8 cellular contexts compared by ENCODE assay signal in the genomic region with DNA sequence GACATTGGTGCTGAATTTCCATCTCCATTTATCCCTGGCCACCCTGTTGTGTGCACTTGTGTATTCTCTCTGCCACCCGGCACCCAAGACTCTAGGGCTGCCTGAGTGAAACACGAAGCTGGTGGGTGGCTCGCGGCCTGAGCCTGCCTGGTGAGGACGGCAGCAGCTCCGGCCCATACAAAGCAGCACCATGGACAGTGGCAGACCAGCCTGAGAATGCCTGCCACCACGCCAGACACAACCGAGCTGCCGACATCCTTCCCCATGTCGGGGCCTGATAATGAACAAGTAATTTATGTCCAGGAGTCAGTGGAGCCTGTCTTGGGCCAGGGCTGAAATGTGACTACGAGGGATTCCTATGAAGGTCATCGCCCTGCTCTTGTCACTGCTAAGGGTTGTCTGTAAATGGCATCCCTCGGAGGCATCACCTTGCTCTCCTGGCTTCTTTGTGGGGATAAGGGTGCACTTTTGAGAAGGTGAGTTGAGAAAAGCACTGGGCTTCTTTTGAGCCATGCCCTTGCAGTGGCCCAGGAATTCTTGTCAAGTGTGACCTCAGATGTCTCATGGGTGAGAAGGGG.
A peak's percentile ranks its signal among the peaks of the same experiment; 100 is the strongest.
DNase-seq lines count a peak whose midpoint lies in the region; ATAC-seq and TF ChIP-seq lines count a peak whose summit lies in the region.

No MANE protein-coding gene starts in this region.

- no peaks in the 10 kb centered on the region for H3K36me3 ChIP-seq in right atrium auricular region
- H3K36me3 ChIP-seq in heart left ventricle = no peaks in the 10 kb centered on the region
- H3K36me3 ChIP-seq in upper lobe of right lung = no peaks in the 10 kb centered on the region
- H3K36me3 ChIP-seq in uterus = no peaks in the 10 kb centered on the region

- no peak for TF ChIP-seq CTCF in right atrium auricular region (IDR thresholded peaks at IDR 0.05)
- TF ChIP-seq CTCF in heart left ventricle (IDR thresholded peaks at IDR 0.05) = no peak
- no peak for TF ChIP-seq CTCF in upper lobe of right lung (IDR thresholded peaks at IDR 0.05)
- TF ChIP-seq CTCF in uterus (IDR thresholded peaks at IDR 0.05) = no peak

- TF ChIP-seq POLR2A in heart left ventricle (IDR thresholded peaks at IDR 0.05) (no peak), uterus (IDR thresholded peaks at IDR 0.05) (no peak)

- no peaks in the 10 kb centered on the region for H3K36me3 Mint-ChIP-seq in activated CD4-positive, alpha-beta T cell treated with anti-CD3 and anti-CD28 coated beads, Interleukin-2, amount 10 ng/mL, durations not matched to agents 7 days and 5 days (ENCODE audit: low read depth)

- H3K27me3 ChIP-seq in right atrium auricular region = no peaks in the 10 kb centered on the region
- peaks cover 0 to 74% (median 0%) of the 10 kb centered on the region in 9 donors for H3K27me3 ChIP-seq in heart left ventricle
- peaks cover 11% of the 10 kb centered on the region for H3K27me3 ChIP-seq in upper lobe of right lung
- no peaks in the 10 kb centered on the region for H3K27me3 ChIP-seq in uterus

- H3K9me3 ChIP-seq in right atrium auricular region (no peaks in the 10 kb centered on the region), heart left ventricle (no peaks in the 10 kb centered on the region), upper lobe of right lung (no peaks in the 10 kb centered on the region), uterus (no peaks in the 10 kb centered on the region)

- H3K27ac ChIP-seq in right atrium auricular region (no peak overlapping the region), heart left ventricle (no peak overlapping the region), upper lobe of right lung (no peak overlapping the region), uterus (no peak overlapping the region)

- WGBS in heart left ventricle, 4 donors = 13 to 19% (median 15%) methylated on average over 10 to 13 of the region's 13 CpGs

- no peak for ATAC-seq in Right ventricle myocardium superior (ENCODE audit: poor library complexity)
- peak in 3 of 4 donors; percentile 53 to 68 (median 62) for ATAC-seq in heart left ventricle
- peak; percentile 52 for ATAC-seq in upper lobe of right lung
- no peak for ATAC-seq in HG02870 (IDR thresholded peaks at IDR 0.05; ENCODE audit: unreplicated experiment)
- ATAC-seq in GM19324 (IDR thresholded peaks at IDR 0.05; ENCODE audit: low FRiP score, unreplicated experiment) = no peak

- CTCF ChIA-PET in activated CD4-positive, alpha-beta T cell treated with anti-CD3 and anti-CD28 coated beads, Interleukin-2, amount 10 ng/mL, durations not matched to agents 7 days and 5 days (lab: Charles Lee) = interaction anchor here (1.0 kb wide), 1 partner anchor 42 kb away, joined by 3 read pairs; no protein-coding TSS in a partner anchor

- POLR2A ChIA-PET in activated CD4-positive, alpha-beta T cell treated with anti-CD3 and anti-CD28 coated beads, Interleukin-2, amount 10 ng/mL, durations not matched to agents 7 days and 5 days (lab: Charles Lee) = no interaction called here

- peak; percentile 44 for DNase-seq in Right ventricle myocardium superior
- DNase-seq in right atrium auricular region (ENCODE audit: low spot score) = no peak
- peak; percentile 53 for DNase-seq in activated CD4-positive, alpha-beta T cell treated with anti-CD3 and anti-CD28 coated beads, Interleukin-2, amount 10 ng/mL, durations not matched to agents 7 days and 5 days
- peak in 4 of 5 donors; percentile 26 to 54 (median 41) for DNase-seq in heart left ventricle
- no peak for DNase-seq in upper lobe of right lung
- DNase-seq in uterus = no peak

- H3K4me1 Mint-ChIP-seq in activated CD4-positive, alpha-beta T cell treated with anti-CD3 and anti-CD28 coated beads, Interleukin-2, amount 10 ng/mL, durations not matched to agents 7 days and 5 days = no peaks in the 10 kb centered on the region

- intact Hi-C loops in Right ventricle myocardium superior (cut with DNase I) = no loop called here
- intact Hi-C loops in heart left ventricle (cut with DNase I) = no loop called here
- intact Hi-C loops in upper lobe of right lung (cut with DNase I) = no loop called here
- intact Hi-C loops in uterus (cut with DNase I; ENCODE audit: low total_unique reads) = no loop called here

- no peak overlapping the region for H3K4me3 Mint-ChIP-seq in activated CD4-positive, alpha-beta T cell treated with anti-CD3 and anti-CD28 coated beads, Interleukin-2, amount 10 ng/mL, durations not matched to agents 7 days and 5 days

- no peaks in the 10 kb centered on the region for H3K9me3 Mint-ChIP-seq in activated CD4-positive, alpha-beta T cell treated with anti-CD3 and anti-CD28 coated beads, Interleukin-2, amount 10 ng/mL, durations not matched to agents 7 days and 5 days

- peaks cover 4% of the 10 kb centered on the region for H3K27me3 Mint-ChIP-seq in activated CD4-positive, alpha-beta T cell treated with anti-CD3 and anti-CD28 coated beads, Interleukin-2, amount 10 ng/mL, durations not matched to agents 7 days and 5 days

- no peak overlapping the region for H3K4me3 ChIP-seq in right atrium auricular region
- H3K4me3 ChIP-seq in heart left ventricle = no peak overlapping the region
- no peak overlapping the region for H3K4me3 ChIP-seq in upper lobe of right lung
- H3K4me3 ChIP-seq in uterus = no peak overlapping the region

- H3K4me1 ChIP-seq in right atrium auricular region = no peaks in the 10 kb centered on the region
- no peaks in the 10 kb centered on the region for H3K4me1 ChIP-seq in heart left ventricle
- H3K4me1 ChIP-seq in upper lobe of right lung = no peaks in the 10 kb centered on the region
- H3K4me1 ChIP-seq in uterus = no peaks in the 10 kb centered on the region

- no peak overlapping the region for H3K27ac Mint-ChIP-seq in activated CD4-positive, alpha-beta T cell treated with anti-CD3 and anti-CD28 coated beads, Interleukin-2, amount 10 ng/mL, durations not matched to agents 7 days and 5 days

Comparison
In these comparisons a context has a peak if more than half of its experiments do, and no peak if none do; other contexts are left out.
1. ATAC-seq: peak in heart left ventricle (3 of 4) and upper lobe of right lung (single experiment); none in Right ventricle myocardium superior (single experiment), HG02870 (single experiment) and GM19324 (single experiment).
2. DNase-seq: peak in Right ventricle myocardium superior (single experiment), activated CD4-positive, alpha-beta T cell treated with anti-CD3 and anti-CD28 coated beads, Interleukin-2, amount 10 ng/mL, durations not matched to agents 7 days and 5 days (single experiment) and heart left ventricle (4 of 5); none in right atrium auricular region (single experiment), upper lobe of right lung (single experiment) and uterus (0 of 2).